ENCODE assay signal across 8 cellular contexts in the genomic region with DNA sequence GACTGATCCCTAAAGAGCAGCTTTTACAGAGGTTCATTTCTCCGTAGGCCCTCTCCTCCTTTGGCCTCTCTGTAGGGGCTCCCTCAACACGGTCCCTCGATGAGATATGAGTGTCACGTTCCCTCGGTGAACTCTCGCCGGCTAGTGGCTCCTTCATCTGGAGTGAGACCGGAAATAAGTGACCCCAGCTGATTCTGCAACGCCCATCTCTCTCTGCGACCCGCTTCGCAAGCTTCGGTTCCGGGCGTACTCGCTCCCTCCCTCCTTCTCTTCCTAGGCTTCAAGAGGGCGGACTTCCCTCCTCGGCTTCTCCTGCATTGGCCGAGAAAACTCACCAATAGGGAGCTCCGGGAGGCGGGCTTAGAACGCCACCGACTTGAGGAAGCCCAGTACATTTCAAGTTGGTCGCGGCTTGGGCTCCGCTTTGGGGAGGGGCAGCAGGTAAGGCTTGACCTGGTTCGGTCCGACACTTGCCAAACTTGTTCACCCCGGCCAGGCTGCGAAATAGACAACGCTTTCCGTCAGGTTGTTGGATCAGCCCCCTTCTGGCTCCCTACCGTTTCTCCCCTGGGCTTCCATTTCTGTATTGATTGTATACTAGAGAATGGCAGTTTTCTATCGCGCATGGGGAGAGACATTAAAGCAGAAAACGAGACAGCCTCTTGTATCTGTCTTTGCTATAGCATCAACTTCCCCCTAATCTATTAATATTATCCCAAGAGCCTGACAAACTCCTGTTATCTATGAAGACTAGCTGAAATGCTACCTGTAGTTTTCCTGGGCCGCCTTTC. TPM values are rescaled to one million over a fixed set of nuclear protein-coding genes. Genes with fewer than 3 reads are reported as not detected.
DNase-seq lines count a peak whose midpoint lies in the region; TF ChIP-seq lines count a peak whose summit lies in the region.

Gene ANKRD34A, minus strand, starts transcription at position 248 of the 791 bp plus-strand sequence. CDS start 2,816 bp downstream, outside the sequence.
Gene POLR3GL, plus strand, starts transcription at position 363 of the 791 bp plus-strand sequence. CDS start 10,176 bp downstream, outside the sequence.

- peaks cover 7% of the 10 kb centered on the region for H3K36me3 Mint-ChIP-seq in endodermal cell (ENCODE audit: low read depth)

- DNase-seq in COR-L47 (lab: John Stamatoyannopoulos, UW) (peak; percentile 89), GM20000 (ENCODE audit: low spot score) (peak; percentile 93), HS-5 (ENCODE audit: low read depth) (peak; percentile 68), NOMO-1 (lab: John Stamatoyannopoulos, UW; ENCODE audit: unreplicated experiment in 2 of 2) (peak; percentile 89 to 93), endodermal cell (peak; percentile 99), mesenteric fat pad (ENCODE audit: low spot score) (peak; percentile 96)
- DNase-seq in activated CD8-positive, alpha-beta memory T cell treated with anti-CD3 and anti-CD28 coated beads for 4 hours (ENCODE audit: low read depth in 2 of 2) = peak; percentile 75 to 84
- peak; percentile 89 for DNase-seq in stimulated activated CD8-positive, alpha-beta memory T cell treated with anti-CD3 and anti-CD28 coated beads, Interleukin-15, amount 100 ng/mL, for 1 hour (ENCODE audit: low read depth)

- peak within 1 kb of the TSS; percentile 91 for H3K27ac Mint-ChIP-seq in endodermal cell

- H3K4me1 ChIP-seq in endodermal cell (ENCODE audit: control insufficient read depth, insufficient read depth, low read length) = peaks cover 3% of the 10 kb centered on the region

- peak within 1 kb of the TSS; percentile 75 for H3K4me3 Mint-ChIP-seq in endodermal cell

- 1 to 3% methylated on average over 25 to 37 of the region's 37 CpGs for WGBS in endodermal cell (ENCODE audit: insufficient coverage in 1 of 2, insufficient read length in 1 of 2), 2 experiments

- H3K27me3 Mint-ChIP-seq in endodermal cell (ENCODE audit: insufficient read depth) = peaks cover 42% of the 10 kb centered on the region

- H3K9ac ChIP-seq in endodermal cell (ENCODE audit: extremely low read depth, low read length, poor library complexity, severe bottlenecking) = peak within 1 kb of the TSS; percentile 43

- H3K9me3 ChIP-seq in endodermal cell (ENCODE audit: control insufficient read depth, low read length) = peaks cover 10% of the 10 kb centered on the region

- peaks cover 23% of the 10 kb centered on the region for H3K4me1 Mint-ChIP-seq in endodermal cell

- H3K9me3 Mint-ChIP-seq in endodermal cell = peaks cover 12% of the 10 kb centered on the region

- H3K36me3 ChIP-seq in endodermal cell (ENCODE audit: control insufficient read depth, insufficient read depth, low read length) = no peaks in the 10 kb centered on the region

- peaks cover 26% of the 10 kb centered on the region for H3K27me3 ChIP-seq in endodermal cell (ENCODE audit: control insufficient read depth, insufficient read depth, low read length, poor library complexity, severe bottlenecking)

- TF ChIP-seq CTCF in GM20000 (IDR thresholded peaks at IDR 0.05; ENCODE audit: extremely low read depth, missing control alignments) = no peak
- TF ChIP-seq CTCF in endodermal cell (conservative IDR thresholded peaks at IDR 0.05) = no peak

- peak within 1 kb of the TSS; percentile 87 for H3K4me3 ChIP-seq in endodermal cell (ENCODE audit: low read length)

- H3K27ac ChIP-seq in endodermal cell (ENCODE audit: low read depth, low read length) = no peak within 1 kb of the TSS

RNA-seq across cellular contexts. Expression of gene ANKRD34A, which starts in this region (rescaled TPM):
- total RNA-seq in endodermal cell = 1 to 10 TPM in 1 of 2 donors, under 1 TPM in 1; 0.55 to 1.4 TPM
- polyA plus RNA-seq in endodermal cell (2013, experiment 1 of 2) = 0.64 TPM
- polyA plus RNA-seq in endodermal cell (2013, experiment 2 of 2) = 0.37 TPM
- 0.74 TPM for total RNA-seq in mesenteric fat pad

RNA-seq across cellular contexts. Expression of gene POLR3GL, which starts in this region (rescaled TPM):
- total RNA-seq in endodermal cell (10 to 100 TPM; 10.2 to 13.8 TPM), mesenteric fat pad (30.7 TPM)
- 23.7 TPM for polyA plus RNA-seq in endodermal cell (2013, experiment 1 of 2)
- 20.4 TPM for polyA plus RNA-seq in endodermal cell (2013, experiment 2 of 2)
